In genomic region chr10:73517166-73517888, GRCh38 we compare ENCODE assay signal across 13 cellular contexts. TPM values are rescaled to one million over a fixed set of nuclear protein-coding genes. Genes with fewer than 3 reads are reported as not detected.
DNase-seq lines count a peak whose midpoint lies in the region; ATAC-seq and TF ChIP-seq lines count a peak whose summit lies in the region.
"Had no signal": no experiment of that assay in that cellular context is flagged by ENCODE, and none has a peak within 500 bp of the region (broad histone marks: within the 10 kb centered on the region; RNA-seq: fewer than 3 reads in every experiment).

No MANE protein-coding gene starts in this region.

- no peak overlapping the region for H4K12ac ChIP-seq in trophoblast cell (ENCODE audit: low read depth, low read length)

- H3K9me2 ChIP-seq in HCT116 (ENCODE audit: insufficient read depth) = no peaks in the 10 kb centered on the region

- no peak overlapping the region for H3K27ac ChIP-seq in HCT116 (ENCODE audit: low read depth, low read length)
- no peak overlapping the region for H3K27ac ChIP-seq in RWPE2 (ENCODE audit: poor library complexity, severe bottlenecking)
- peak overlapping the region; percentile 15 for H3K27ac ChIP-seq in trophoblast cell (ENCODE audit: low read depth, low read length)
- H3K27ac ChIP-seq: epithelial cell of prostate, testis had no signal

- no peak overlapping the region for H4K91ac ChIP-seq in trophoblast cell (ENCODE audit: low read depth, low read length)

- no peak for TF ChIP-seq POLR2A in HCT116 (IDR thresholded peaks at IDR 0.05; ENCODE audit: borderline replicate concordance, extremely low read depth, insufficient read depth, insufficient read length)

- no peak overlapping the region for H2AK5ac ChIP-seq in trophoblast cell (ENCODE audit: low read length)

- POLR2A ChIA-PET in HCT116 (lab: Charles Lee) = no interaction called here

- no peak overlapping the region for H2BK120ac ChIP-seq in trophoblast cell (ENCODE audit: insufficient read depth, low read length, poor library complexity)

- H3K18ac ChIP-seq in trophoblast cell (ENCODE audit: low read length) = no peak overlapping the region

- H3K79me2 ChIP-seq in HCT116 (ENCODE audit: insufficient read depth, low read length) (no peaks in the 10 kb centered on the region), trophoblast cell (ENCODE audit: control insufficient read depth, insufficient read depth, low read length, poor library complexity) (no peaks in the 10 kb centered on the region)

- TF ChIP-seq RAD21 in HCT116 (IDR thresholded peaks at IDR 0.05; ENCODE audit: low read depth) = no peak

- no peak overlapping the region for H3K23ac ChIP-seq in trophoblast cell (ENCODE audit: low read length)

- RAD21 ChIA-PET in HCT116 (lab: Charles Lee; ENCODE audit: low non-redundant PET in 1 of 2, low total read pairs in 2 of 2, uncharacterized antibody in 2 of 2, unreplicated experiment in 2 of 2) = interaction anchor here in 1 of 2 experiments (0.5 kb wide), 1 partner anchor 19 kb away, joined by 3 read pairs; no protein-coding TSS in a partner anchor

- no peak overlapping the region for H2BK12ac ChIP-seq in trophoblast cell (ENCODE audit: low read length)

- H2AFZ ChIP-seq in HCT116 (ENCODE audit: low read depth, low read length, poor library complexity, severe bottlenecking) (no peak overlapping the region), trophoblast cell (ENCODE audit: insufficient read depth, low read length, poor library complexity) (no peak overlapping the region)

- no peak overlapping the region for H3K4me3 ChIP-seq in HCT116 (replicated peaks in 1 of 2; ENCODE audit: low read depth in 1 of 2, low read length in 2 of 2)
- no peak overlapping the region for H3K4me3 ChIP-seq in RWPE2 (ENCODE audit: severe bottlenecking)
- no peak overlapping the region for H3K4me3 ChIP-seq in fibroblast of pulmonary artery (replicated peaks; ENCODE audit: low read depth, low read length)
- H3K4me3 ChIP-seq in trophoblast cell (ENCODE audit: low read depth, low read length) = no peak overlapping the region
- H3K4me3 ChIP-seq in mucosa of descending colon = no peak overlapping the region
- H3K4me3 ChIP-seq: testis had no signal

- no peaks in the 10 kb centered on the region for H3K9me3 ChIP-seq in HCT116 (ENCODE audit: control insufficient read depth in 1 of 2, insufficient read depth in 1 of 2, low read depth in 1 of 2, low read length in 2 of 2)
- H3K9me3 ChIP-seq in RWPE2 (ENCODE audit: severe bottlenecking) = no peaks in the 10 kb centered on the region
- H3K9me3 ChIP-seq in trophoblast cell (ENCODE audit: insufficient read depth, low read depth, low read length) = no peaks in the 10 kb centered on the region
- H3K9me3 ChIP-seq in mucosa of descending colon = no peaks in the 10 kb centered on the region
- H3K9me3 ChIP-seq: testis had no signal

- H3K14ac ChIP-seq in trophoblast cell (ENCODE audit: low read length) = no peak overlapping the region

- no peaks in the 10 kb centered on the region for H4K20me1 ChIP-seq in HCT116 (ENCODE audit: insufficient read depth)

- TF ChIP-seq CTCF in HCT116 (IDR thresholded peaks at IDR 0.05 in 2 of 3, conservative IDR thresholded peaks at IDR 0.05 in 1 of 3; ENCODE audit: borderline replicate concordance in 1 of 3, insufficient read depth in 1 of 3, low read depth in 2 of 3, low read length in 2 of 3) (no peak), RWPE2 (IDR thresholded peaks at IDR 0.05; ENCODE audit: poor library complexity, severe bottlenecking) (no peak), fibroblast of pulmonary artery (IDR thresholded peaks at IDR 0.05; ENCODE audit: low read length, missing control alignments) (no peak), mucosa of descending colon (IDR thresholded peaks at IDR 0.05) (no peak)

- H3K4me1 ChIP-seq in HCT116 (ENCODE audit: control insufficient read depth in 1 of 2, insufficient read depth in 2 of 2, low read length in 2 of 2) (no peaks in the 10 kb centered on the region), RWPE2 (ENCODE audit: insufficient read depth, poor library complexity, severe bottlenecking) (no peaks in the 10 kb centered on the region), trophoblast cell (ENCODE audit: control insufficient read depth in 1 of 2, insufficient read depth in 2 of 2, low read length in 2 of 2) (peaks cover 11 to 13% of the 10 kb centered on the region in 2 experiments), mucosa of descending colon (ENCODE audit: low read depth) (no peaks in the 10 kb centered on the region)
- H3K4me1 ChIP-seq: testis had no signal

- TSS peak; percentile 39 for BruUV-seq in HCT116 (replicated peaks; lab: Mats Ljungman, UMichigan)

- H3K27me3 ChIP-seq in HCT116 (ENCODE audit: insufficient read depth, low read length) = no peaks in the 10 kb centered on the region
- H3K27me3 ChIP-seq in RWPE2 (ENCODE audit: insufficient read depth, poor library complexity, severe bottlenecking) = no peaks in the 10 kb centered on the region
- H3K27me3 ChIP-seq in trophoblast cell (ENCODE audit: insufficient read depth, low read length) = no peaks in the 10 kb centered on the region
- H3K27me3 ChIP-seq: testis had no signal

- no peak overlapping the region for H4K8ac ChIP-seq in trophoblast cell (ENCODE audit: low read depth, low read length)

- H3K79me1 ChIP-seq in trophoblast cell (ENCODE audit: low read length) = peaks cover 2% of the 10 kb centered on the region

- peaks cover 0 to 11% of the 10 kb centered on the region in 2 experiments; a peak in 1 of 4 replicates for H3K36me3 ChIP-seq in HCT116 (ENCODE audit: control insufficient read depth in 1 of 2, insufficient read depth in 2 of 2, low read length in 2 of 2)
- no peaks in the 10 kb centered on the region for H3K36me3 ChIP-seq in RWPE2 (ENCODE audit: low read depth)
- peaks cover 7 to 11% of the 10 kb centered on the region in 2 experiments for H3K36me3 ChIP-seq in trophoblast cell (ENCODE audit: control insufficient read depth in 1 of 2, insufficient read depth in 2 of 2, low read length in 2 of 2)
- H3K36me3 ChIP-seq in mucosa of descending colon (ENCODE audit: low read depth) = peaks cover 12% of the 10 kb centered on the region

- WGBS in trophoblast cell (ENCODE audit: extremely low coverage, insufficient coverage, insufficient read length) = no CpG with 5 or more reads among the region's 4 CpGs

- H2BK5ac ChIP-seq in trophoblast cell (ENCODE audit: low read depth, low read length, poor library complexity) = no peak overlapping the region

- no peak overlapping the region for H3K4ac ChIP-seq in trophoblast cell (ENCODE audit: low read depth, low read length)

- in situ Hi-C loops in KBM-7 (cut with MboI; ENCODE audit: low pct_unique_long_range_greater_than_20kb, low sequenced_read_pairs) = no loop called here

- DNase-seq in HCT116 (ENCODE audit: low read depth, low spot score) (no peak), RWPE2 (ENCODE audit: low spot score) (no peak), fibroblast of pulmonary artery (ENCODE audit: low read depth) (peak; percentile 13), trophoblast cell (peak; percentile 58 to 61), KBM-7 (no peak), NCI-H82 treated with DMSO at 0.1 percent for 48 hours (lab: John Stamatoyannopoulos, UW; ENCODE audit: unreplicated experiment) (no peak), mucosa of descending colon (no peak)
- DNase-seq: activated CD4-positive, alpha-beta memory T cell treated with anti-CD3 and anti-CD28 coated beads, Interleukin-2, amount 10 ng/mL, durations not matched to agents 7 days and 5 days; amniotic stem cell; NCI-H2081 treated with DMSO at 0.1 percent for 48 hours; NCI-H69; testis had no signal

- intact Hi-C loops in HCT116 (cut with micrococcal nuclease) = no loop called here
- intact Hi-C loops in mucosa of descending colon (cut with DNase I, micrococcal nuclease) = no loop called here

- H3K4me2 ChIP-seq in HCT116 (ENCODE audit: low read length) = no peak overlapping the region
- no peak overlapping the region for H3K4me2 ChIP-seq in trophoblast cell (ENCODE audit: low read length)

- H3K9ac ChIP-seq in HCT116 (ENCODE audit: low read length) (no peak overlapping the region), trophoblast cell (ENCODE audit: low read length) (no peak overlapping the region)

- ATAC-seq in HCT116 = no peak
- peak; percentile 61; the same call in 2 of the 3 replicates for ATAC-seq in RWPE2 (ENCODE audit: low read depth)
- no peak for ATAC-seq in mucosa of descending colon

- CTCF ChIA-PET in HCT116 (lab: Charles Lee) = no interaction called here

TF ChIP-seq in HCT116, 20 proteins besides CTCF, POLR2A, EP300 and RAD21 (continues in another document):
- no peak for TF ChIP-seq MAX (IDR thresholded peaks at IDR 0.05)
- no peak for TF ChIP-seq ATF3 (IDR thresholded peaks at IDR 0.05)
- no peak for TF ChIP-seq FOSL1 (IDR thresholded peaks at IDR 0.05; ENCODE audit: low read depth)
- no peak for TF ChIP-seq ELF1 (IDR thresholded peaks at IDR 0.05; ENCODE audit: borderline replicate concordance, low read depth)
- no peak for TF ChIP-seq SRF (IDR thresholded peaks at IDR 0.05; ENCODE audit: low read depth)
- no peak for TF ChIP-seq TCF7L2 (IDR thresholded peaks at IDR 0.05; ENCODE audit: borderline replicate concordance, extremely low read depth, insufficient read depth, insufficient read length)

RNA-seq across cellular contexts. Expression of gene PPP3CB, which starts 21.5 kb away (rescaled TPM):
- 32.0 TPM for total RNA-seq in HCT116 (2021; ENCODE audit: unreplicated experiment)
- polyA plus RNA-seq in HCT116 (2012) = 23.0 and 24.4 TPM in 2 replicates
- 26.7 and 28.0 TPM in 2 replicates for polyA plus RNA-seq in trophoblast cell (2013)
- total RNA-seq in mucosa of descending colon = 10 to 100 TPM; 25.8 to 79.6 (median 27.3) TPM

Comparison
In these comparisons a context has a peak if more than half of its experiments do, and no peak if none do; other contexts are left out.
1. DNase-seq: peak in fibroblast of pulmonary artery (single experiment) and trophoblast cell (2 of 2); none in HCT116 (single experiment), RWPE2 (single experiment), KBM-7 (single experiment), NCI-H82 treated with DMSO at 0.1 percent for 48 hours (single experiment) and mucosa of descending colon (0 of 3).